In genomic region chr21:41369105-41369914, GRCh38 we compare ENCODE assay signal across 8 cellular contexts. TPM values are rescaled to one million over a fixed set of nuclear protein-coding genes. Genes with fewer than 3 reads are reported as not detected.
DNase-seq lines count a peak whose midpoint lies in the region; ATAC-seq, FAIRE-seq and TF ChIP-seq lines count a peak whose summit lies in the region.

No MANE protein-coding gene starts in this region.

- POLR2A ChIA-PET in naive thymus-derived CD8-positive, alpha-beta T cell (lab: Charles Lee) = interaction anchor here (0.8 to 4.2 kb wide), 13 partner anchors 8 to 694 kb away, joined by 3 to 61 read pairs (median 4); partner anchors contain the start of genes MX1 and MX2
- POLR2A ChIA-PET in PC-3 (lab: Charles Lee; ENCODE audit: unreplicated experiment) = no interaction called here

- no peak overlapping the region for H3K9ac ChIP-seq in PC-3 (ENCODE audit: low read length)

- no peak overlapping the region for H3K4me3 ChIP-seq in PC-3 (ENCODE audit: low read length)

- ATAC-seq in HG02981 (IDR thresholded peaks at IDR 0.05; ENCODE audit: unreplicated experiment) (peak; percentile 41), HG03565 (IDR thresholded peaks at IDR 0.05; ENCODE audit: unreplicated experiment) (no peak), PC-3 (no peak)
- ATAC-seq in naive thymus-derived CD8-positive, alpha-beta T cell = peak; percentile 78 to 83

- peak; percentile 49 for DNase-seq in GM12892 (ENCODE audit: insufficient read length)
- peak; percentile 27 for DNase-seq in T-helper 9 cell
- peak; percentile 24 for DNase-seq in effector CD4-positive, alpha-beta T cell
- DNase-seq in naive thymus-derived CD8-positive, alpha-beta T cell = peak in 9 of 10 donors; percentile 24 to 71 (median 46)
- DNase-seq in cerebellar cortex (ENCODE audit: low spot score) = no peak
- DNase-seq in PC-3 = no peak

- no peaks in the 10 kb centered on the region for H3K9me2 ChIP-seq in PC-3 (replicated peaks; ENCODE audit: low read length)

- no peak for FAIRE-seq in GM12892 (lab: Jason Lieb, UNC)

- BruUV-seq in PC-3 (replicated peaks; lab: Mats Ljungman, UMichigan) = no TSS peak

- H3K4me2 ChIP-seq in PC-3 (ENCODE audit: low read length) = no peak overlapping the region

- no peaks in the 10 kb centered on the region for H3K27me3 Mint-ChIP-seq in naive thymus-derived CD8-positive, alpha-beta T cell

- H2AFZ ChIP-seq in PC-3 (ENCODE audit: low read length) = no peak overlapping the region

- peaks cover 15% of the 10 kb centered on the region for H3K4me1 ChIP-seq in PC-3 (ENCODE audit: insufficient read depth, low read length)

- no peak for TF ChIP-seq CTCF in PC-3 (conservative IDR thresholded peaks at IDR 0.05; ENCODE audit: low read depth, low read length)

- H3K79me2 ChIP-seq in PC-3 (ENCODE audit: low read length) = no peaks in the 10 kb centered on the region

- CTCF ChIA-PET in PC-3 (lab: Charles Lee) = no interaction called here

- no peaks in the 10 kb centered on the region for H3K9me3 ChIP-seq in PC-3 (ENCODE audit: low read length)

- no peaks in the 10 kb centered on the region for H3F3A ChIP-seq in PC-3 (ENCODE audit: low read length, unreplicated experiment)

- H3K27me3 ChIP-seq in PC-3 (ENCODE audit: low read length) = no peaks in the 10 kb centered on the region

- peak overlapping the region; percentile 79 to 94 (median 90) for H3K4me3 Mint-ChIP-seq in naive thymus-derived CD8-positive, alpha-beta T cell

- peaks cover 0 to 31% (median 14%) of the 10 kb centered on the region in 3 donors for H3K36me3 Mint-ChIP-seq in naive thymus-derived CD8-positive, alpha-beta T cell

- no peaks in the 10 kb centered on the region for H4K20me1 ChIP-seq in PC-3 (ENCODE audit: low read length)

- H3K27ac ChIP-seq in PC-3 (ENCODE audit: low read length) = no peak overlapping the region

- peaks cover 31 to 92% (median 82%) of the 10 kb centered on the region in 4 donors for H3K4me1 Mint-ChIP-seq in naive thymus-derived CD8-positive, alpha-beta T cell

- TF ChIP-seq POLR2A in GM12892 (IDR thresholded peaks at IDR 0.05; ENCODE audit: low read depth, low read length) = peak; percentile 54; the same call in 1 of the 2 replicates

- H3K36me3 ChIP-seq in PC-3 (ENCODE audit: low read depth, low read length) = no peaks in the 10 kb centered on the region

- H3K9me3 Mint-ChIP-seq in naive thymus-derived CD8-positive, alpha-beta T cell = no peaks in the 10 kb centered on the region

- intact Hi-C loops in PC-3 (cut with micrococcal nuclease) = loop anchor here (10.0 kb wide), 1 partner anchor 85 kb away; no protein-coding TSS in a partner anchor

- peak overlapping the region; percentile 81 to 99 (median 96) for H3K27ac Mint-ChIP-seq in naive thymus-derived CD8-positive, alpha-beta T cell

RNA-seq across cellular contexts. Expression of gene MX2, which starts 7.5 kb away (rescaled TPM):
- 50.1 TPM for polyA plus RNA-seq in GM12892 (2012; ENCODE audit: missing spikeins)
- total RNA-seq in naive thymus-derived CD8-positive, alpha-beta T cell = 100 to 1,000 TPM; 114 to 125 TPM
- polyA plus RNA-seq in naive thymus-derived CD8-positive, alpha-beta T cell = 10 to 100 TPM; 27.8 to 49.6 (median 42.4) TPM
- 0.15 and 0.46 TPM in 2 replicates for total RNA-seq in PC-3 (2014; rRNA removed)

RNA-seq across cellular contexts. Expression of gene FAM3B, which starts 52.7 kb away (rescaled TPM):
- not detected for polyA plus RNA-seq in GM12892 (2012; ENCODE audit: missing spikeins)
- total RNA-seq in naive thymus-derived CD8-positive, alpha-beta T cell = not detected
- not detected for polyA plus RNA-seq in naive thymus-derived CD8-positive, alpha-beta T cell
- total RNA-seq in PC-3 (2014; rRNA removed) = not detected in 2 replicates

RNA-seq across cellular contexts. Expression of gene MX1, which starts 56.7 kb away (rescaled TPM):
- polyA plus RNA-seq in GM12892 (2012; ENCODE audit: missing spikeins) = 130 TPM
- 10 to 100 TPM; 61.4 to 66.7 TPM for total RNA-seq in naive thymus-derived CD8-positive, alpha-beta T cell
- polyA plus RNA-seq in naive thymus-derived CD8-positive, alpha-beta T cell = 10 to 100 TPM; 36.8 to 64.7 (median 44.8) TPM
- 12.6 and 22.0 TPM in 2 replicates for total RNA-seq in PC-3 (2014; rRNA removed)

Comparison
In these comparisons a context has a peak if more than half of its experiments do, and no peak if none do; other contexts are left out.
1. DNase-seq: peak in GM12892 (single experiment), T-helper 9 cell (single experiment), effector CD4-positive, alpha-beta T cell (single experiment) and naive thymus-derived CD8-positive, alpha-beta T cell (9 of 10); none in cerebellar cortex (single experiment) and PC-3 (single experiment).
2. ATAC-seq: peak in HG02981 (single experiment) and naive thymus-derived CD8-positive, alpha-beta T cell (2 of 2); none in HG03565 (single experiment) and PC-3 (single experiment).
3. RNA of gene MX2, which starts 7.5 kb away (total RNA-seq): 114 to 125 TPM in naive thymus-derived CD8-positive, alpha-beta T cell; 0.15 to 0.46 TPM in PC-3; every median in the first group is over 10 times any median in the second.